ENCODE assay signal across 1 cellular context in genomic region chr14:105212541-105213305, GRCh38.
TF ChIP-seq lines count a peak whose summit lies in the region.

No MANE protein-coding gene starts in this region.

TF ChIP-seq in A549, 52 proteins besides CTCF, POLR2A, EP300 and RAD21 (continued from another document):
- TF ChIP-seq REST (IDR thresholded peaks at IDR 0.05), result no peak
- TF ChIP-seq CHD2 (IDR thresholded peaks at IDR 0.05; ENCODE audit: low read length, partially characterized antibody), result no peak
